ENCODE assay signal across 8 cellular contexts in genomic region chrX:110001702-110002299, GRCh38. TPM values are rescaled to one million over a fixed set of nuclear protein-coding genes. Genes with fewer than 3 reads are reported as not detected.
DNase-seq lines count a peak whose midpoint lies in the region; ATAC-seq and TF ChIP-seq lines count a peak whose summit lies in the region.

No MANE protein-coding gene starts in this region.

- H3K9me3 ChIP-seq in SJCRH30 (replicated peaks), result no peaks in the 10 kb centered on the region

- H3K36me3 ChIP-seq in SJCRH30, result no peaks in the 10 kb centered on the region

- no peak for TF ChIP-seq CTCF in fibroblast of the aortic adventitia (IDR thresholded peaks at IDR 0.05; ENCODE audit: insufficient read depth, low read length)

- DNase-seq in NCI-H510A (lab: John Stamatoyannopoulos, UW), result peak; percentile 7
- no peak for DNase-seq in NCI-H510A treated with DMSO at 0.1 percent for 48 hours (lab: John Stamatoyannopoulos, UW)
- DNase-seq in SJCRH30, result peak; percentile 11 to 22
- no peak for DNase-seq in fibroblast of the aortic adventitia (ENCODE audit: low read depth)
- DNase-seq in stimulated activated effector memory CD8-positive, alpha-beta T cell treated with anti-CD3 and anti-CD28 coated beads, Interleukin-12 subunit alpha, Interleukin-12 subunit beta, amount 100 ng/mL, for 72 hours (ENCODE audit: low spot score in 2 of 2), result no peak
- no peak for DNase-seq in OCI-M2 (lab: John Stamatoyannopoulos, UW; ENCODE audit: unreplicated experiment)
- DNase-seq in ACHN, result no peak

- H3K4me1 ChIP-seq in SJCRH30, result no peaks in the 10 kb centered on the region

- in situ Hi-C loops in ACHN (cut with HindIII; ENCODE audit: low pct_ligation_motif_present, low pct_unique_long_range_greater_than_20kb, low sequenced_read_pairs), result no loop called here

- no peaks in the 10 kb centered on the region for H3K9me3 Mint-ChIP-seq in stimulated activated effector memory CD8-positive, alpha-beta T cell treated with anti-CD3 and anti-CD28 coated beads, Interleukin-12 subunit alpha, Interleukin-12 subunit beta, amount 100 ng/mL, for 72 hours

- H3K36me3 Mint-ChIP-seq in stimulated activated effector memory CD8-positive, alpha-beta T cell treated with anti-CD3 and anti-CD28 coated beads, Interleukin-12 subunit alpha, Interleukin-12 subunit beta, amount 100 ng/mL, for 72 hours, result peaks cover 11% of the 10 kb centered on the region

- peaks cover 39% of the 10 kb centered on the region for H3K4me1 Mint-ChIP-seq in stimulated activated effector memory CD8-positive, alpha-beta T cell treated with anti-CD3 and anti-CD28 coated beads, Interleukin-12 subunit alpha, Interleukin-12 subunit beta, amount 100 ng/mL, for 72 hours

- H3K27ac Mint-ChIP-seq in stimulated activated effector memory CD8-positive, alpha-beta T cell treated with anti-CD3 and anti-CD28 coated beads, Interleukin-12 subunit alpha, Interleukin-12 subunit beta, amount 100 ng/mL, for 72 hours, result peak overlapping the region; percentile 90

- H3K4me3 ChIP-seq in SJCRH30, result peak overlapping the region; percentile 82
- H3K4me3 ChIP-seq in fibroblast of the aortic adventitia (ENCODE audit: low read depth, low read length), result peak overlapping the region; percentile 69

- no peaks in the 10 kb centered on the region for H3K27me3 ChIP-seq in SJCRH30

- peak overlapping the region; percentile 62; the same call in 1 of the 2 replicates for H3K27ac ChIP-seq in SJCRH30

- peak overlapping the region; percentile 97 for H3K4me3 Mint-ChIP-seq in stimulated activated effector memory CD8-positive, alpha-beta T cell treated with anti-CD3 and anti-CD28 coated beads, Interleukin-12 subunit alpha, Interleukin-12 subunit beta, amount 100 ng/mL, for 72 hours

- ATAC-seq in stimulated activated effector memory CD8-positive, alpha-beta T cell treated with anti-CD3 and anti-CD28 coated beads, Interleukin-12 subunit alpha, Interleukin-12 subunit beta, amount 100 ng/mL, for 72 hours, result no peak
- no peak for ATAC-seq in HG02588 (IDR thresholded peaks at IDR 0.05; ENCODE audit: unreplicated experiment)

RNA-seq across cellular contexts. Expression of gene TMEM164, which starts 1.1 kb away (rescaled TPM):
- total RNA-seq in SJCRH30 (2014; rRNA removed; shearing (Covaris generic)), result 22.8 and 27.4 TPM in 2 replicates
- 7.3 and 11.8 TPM in 2 replicates for total RNA-seq in fibroblast of the aortic adventitia (ENCODE audit: low replicate concordance)

Comparison
In these comparisons a context has a peak if more than half of its experiments do, and no peak if none do; other contexts are left out.
1. DNase-seq: peak in NCI-H510A (single experiment) and SJCRH30 (2 of 2); none in NCI-H510A treated with DMSO at 0.1 percent for 48 hours (single experiment), fibroblast of the aortic adventitia (single experiment), stimulated activated effector memory CD8-positive, alpha-beta T cell treated with anti-CD3 and anti-CD28 coated beads, Interleukin-12 subunit alpha, Interleukin-12 subunit beta, amount 100 ng/mL, for 72 hours (0 of 2), OCI-M2 (single experiment) and ACHN (single experiment).